Comparison of ENCODE assay signal across 21 cellular contexts in genomic region chr12:4169522-4169921, GRCh38.
DNase-seq lines count a peak whose midpoint lies in the region; ATAC-seq, FAIRE-seq and TF ChIP-seq lines count a peak whose summit lies in the region.
"Had no signal": no experiment of that assay in that cellular context is flagged by ENCODE, and none has a peak within 500 bp of the region (broad histone marks: within the 10 kb centered on the region; RNA-seq: fewer than 3 reads in every experiment).

No MANE protein-coding gene starts in this region.

- peak overlapping the region; percentile 46 for H3K27ac Mint-ChIP-seq in T-helper 2 cell treated with Interferon-gamma antibody and Interleukin-4, amounts not matched to agents 5 μg/mL and 100 μg/mL, for 36 hours
- peak overlapping the region; percentile 4 for H3K27ac Mint-ChIP-seq in activated CD8-positive, alpha-beta T cell treated with anti-CD3 and anti-CD28 coated beads, Interleukin-2, amount 10 ng/mL, durations not matched to agents 7 days and 5 days
- peak overlapping the region in 3 of 6 donors; percentile 2 to 27 (median 26) for H3K27ac Mint-ChIP-seq in naive B cell

- WGBS in gastroesophageal sphincter (ENCODE audit: low coverage in 1 of 2), 2 donors = 71 to 79% methylated on average over 5 of the region's 5 CpGs

- no peak for ATAC-seq in activated CD8-positive, alpha-beta T cell treated with anti-CD3 and anti-CD28 coated beads, Interleukin-2, amount 10 ng/mL, durations not matched to agents 7 days and 5 days
- ATAC-seq in naive B cell (ENCODE audit: low read depth in 2 of 2) = no peak
- no peak for ATAC-seq in GM19452 (IDR thresholded peaks at IDR 0.05; ENCODE audit: unreplicated experiment)
- no peak for ATAC-seq in gastroesophageal sphincter
- ATAC-seq in GM18868 (IDR thresholded peaks at IDR 0.05; ENCODE audit: unreplicated experiment) = no peak
- ATAC-seq: effector memory CD8-positive, alpha-beta T cell; HCT116; naive thymus-derived CD8-positive, alpha-beta T cell had no signal

- no peak for TF ChIP-seq EP300 in gastroesophageal sphincter (IDR thresholded peaks at IDR 0.05)

- POLR2A ChIA-PET in activated CD8-positive, alpha-beta T cell treated with anti-CD3 and anti-CD28 coated beads, Interleukin-2, amount 10 ng/mL, durations not matched to agents 7 days and 5 days (lab: Charles Lee) = interaction anchor here (0.8 to 1.1 kb wide), 2 partner anchors 104 to 196 kb away, joined by 3 to 4 read pairs; partner anchors contain the start of gene CCND2

- H3K27ac ChIP-seq in gastroesophageal sphincter = no peak overlapping the region
- H3K27ac ChIP-seq: C4-2B, prostate gland, transverse colon had no signal

- H3K4me1 Mint-ChIP-seq in T-helper 2 cell treated with Interferon-gamma antibody and Interleukin-4, amounts not matched to agents 5 μg/mL and 100 μg/mL, for 36 hours (ENCODE audit: low read depth) = peaks cover 45% of the 10 kb centered on the region
- H3K4me1 Mint-ChIP-seq in activated CD8-positive, alpha-beta T cell treated with anti-CD3 and anti-CD28 coated beads, Interleukin-2, amount 10 ng/mL, durations not matched to agents 7 days and 5 days (ENCODE audit: low read depth) = peaks cover 29% of the 10 kb centered on the region
- H3K4me1 Mint-ChIP-seq in naive B cell = peaks cover 38 to 50% (median 45%) of the 10 kb centered on the region in 3 donors

- no peaks in the 10 kb centered on the region for H3K9me3 Mint-ChIP-seq in T-helper 2 cell treated with Interferon-gamma antibody and Interleukin-4, amounts not matched to agents 5 μg/mL and 100 μg/mL, for 36 hours
- no peaks in the 10 kb centered on the region for H3K9me3 Mint-ChIP-seq in activated CD8-positive, alpha-beta T cell treated with anti-CD3 and anti-CD28 coated beads, Interleukin-2, amount 10 ng/mL, durations not matched to agents 7 days and 5 days (ENCODE audit: insufficient read depth)
- H3K9me3 Mint-ChIP-seq in naive B cell = no peaks in the 10 kb centered on the region
- H3K9me3 Mint-ChIP-seq: effector memory CD8-positive, alpha-beta T cell; naive thymus-derived CD8-positive, alpha-beta T cell had no signal

- CTCF ChIA-PET in activated CD8-positive, alpha-beta T cell treated with anti-CD3 and anti-CD28 coated beads, Interleukin-2, amount 10 ng/mL, durations not matched to agents 7 days and 5 days (lab: Charles Lee) = interaction anchor here (0.9 to 1.8 kb wide), 4 partner anchors 9 to 107 kb away, joined by 3 to 8 read pairs (median 4); no protein-coding TSS in a partner anchor

- no peaks in the 10 kb centered on the region for H3K36me3 Mint-ChIP-seq in T-helper 2 cell treated with Interferon-gamma antibody and Interleukin-4, amounts not matched to agents 5 μg/mL and 100 μg/mL, for 36 hours (ENCODE audit: low read depth)
- no peaks in the 10 kb centered on the region for H3K36me3 Mint-ChIP-seq in activated CD8-positive, alpha-beta T cell treated with anti-CD3 and anti-CD28 coated beads, Interleukin-2, amount 10 ng/mL, durations not matched to agents 7 days and 5 days (ENCODE audit: low read depth)
- H3K36me3 Mint-ChIP-seq in naive B cell = no peaks in the 10 kb centered on the region
- H3K36me3 Mint-ChIP-seq: naive thymus-derived CD8-positive, alpha-beta T cell had no signal

- TF ChIP-seq CTCF in gastroesophageal sphincter (IDR thresholded peaks at IDR 0.05) = no peak

- peaks cover 25% of the 10 kb centered on the region for H3K27me3 ChIP-seq in gastroesophageal sphincter
- H3K27me3 ChIP-seq: transverse colon had no signal

- no peak for TF ChIP-seq POLR2A in gastroesophageal sphincter (IDR thresholded peaks at IDR 0.05)

- H3K27me3 Mint-ChIP-seq in T-helper 2 cell treated with Interferon-gamma antibody and Interleukin-4, amounts not matched to agents 5 μg/mL and 100 μg/mL, for 36 hours (ENCODE audit: low read depth) = no peaks in the 10 kb centered on the region
- peaks cover 2% of the 10 kb centered on the region for H3K27me3 Mint-ChIP-seq in activated CD8-positive, alpha-beta T cell treated with anti-CD3 and anti-CD28 coated beads, Interleukin-2, amount 10 ng/mL, durations not matched to agents 7 days and 5 days (ENCODE audit: low read depth)
- H3K27me3 Mint-ChIP-seq in naive B cell = no peaks in the 10 kb centered on the region
- H3K27me3 Mint-ChIP-seq: effector memory CD8-positive, alpha-beta T cell had no signal

- FAIRE-seq in GM19239 (lab: Jason Lieb, UNC) = peak; percentile 33
- FAIRE-seq: small intestine had no signal

- H3K4me3 Mint-ChIP-seq in T-helper 2 cell treated with Interferon-gamma antibody and Interleukin-4, amounts not matched to agents 5 μg/mL and 100 μg/mL, for 36 hours = peak overlapping the region; percentile 11
- no peak overlapping the region for H3K4me3 Mint-ChIP-seq in activated CD8-positive, alpha-beta T cell treated with anti-CD3 and anti-CD28 coated beads, Interleukin-2, amount 10 ng/mL, durations not matched to agents 7 days and 5 days
- peak overlapping the region in 5 of 8 donors; percentile 4 to 28 (median 22) for H3K4me3 Mint-ChIP-seq in naive B cell
- H3K4me3 Mint-ChIP-seq: effector memory CD8-positive, alpha-beta T cell had no signal

- no peaks in the 10 kb centered on the region for H3K36me3 ChIP-seq in gastroesophageal sphincter
- H3K36me3 ChIP-seq: prostate gland, transverse colon had no signal

- no peak overlapping the region for H3K4me3 ChIP-seq in gastroesophageal sphincter
- H3K4me3 ChIP-seq: prostate gland, transverse colon had no signal

- H3K4me1 ChIP-seq in gastroesophageal sphincter = peaks cover 0 to 10% (median 3%) of the 10 kb centered on the region in 3 donors
- H3K4me1 ChIP-seq: prostate gland had no signal

- DNase-seq in T-helper 2 cell treated with Interferon-gamma antibody and Interleukin-4, amounts not matched to agents 5 μg/mL and 100 μg/mL, for 36 hours (ENCODE audit: low spot score) = no peak
- no peak for DNase-seq in T-helper 2 cell
- no peak for DNase-seq in GM19239 (ENCODE audit: insufficient read length, low spot score)
- peak; percentile 20 for DNase-seq in activated CD8-positive, alpha-beta T cell treated with anti-CD3 and anti-CD28 coated beads, Interleukin-2, amount 10 ng/mL, durations not matched to agents 7 days and 5 days
- DNase-seq in naive B cell = no peak
- DNase-seq: amniotic stem cell; DMS153; effector memory CD8-positive, alpha-beta T cell; islet precursor cell; naive thymus-derived CD8-positive, alpha-beta T cell; NCI-H2227 treated with DMSO at 0.1 percent for 48 hours; NK-92 treated with Interleukin-12 subunit alpha and Interleukin-12 subunit beta, amount 100 ng/mL, for 24 hours; small intestine; SW 1271; transverse colon had no signal

- H3K9me3 ChIP-seq in gastroesophageal sphincter = no peaks in the 10 kb centered on the region
- H3K9me3 ChIP-seq: prostate gland, transverse colon had no signal
